Comparison of ENCODE assay signal across 22 cellular contexts in genomic region chr20:58091810-58092209, GRCh38.
DNase-seq lines count a peak whose midpoint lies in the region; ATAC-seq and TF ChIP-seq lines count a peak whose summit lies in the region.
"Had no signal": no experiment of that assay in that cellular context is flagged by ENCODE, and none has a peak within 500 bp of the region (broad histone marks: within the 10 kb centered on the region; RNA-seq: fewer than 3 reads in every experiment).

No MANE protein-coding gene starts in this region.

- H3K4me2 ChIP-seq in mammary epithelial cell (ENCODE audit: insufficient read depth, low read depth, low read length): no peak overlapping the region
- H3K4me2 ChIP-seq: BLaER1 had no signal

- H3K4me3 ChIP-seq in coronary artery: no peak overlapping the region
- no peak overlapping the region for H3K4me3 ChIP-seq in mammary epithelial cell (replicated peaks in 1 of 3; ENCODE audit: insufficient read depth in 1 of 3, low read depth in 2 of 3, low read length in 3 of 3)
- H3K4me3 ChIP-seq: BLaER1, GM12878 had no signal

- CTCF ChIA-PET in mammary epithelial cell (lab: Charles Lee; ENCODE audit: low non-redundant PET): no interaction called here

- no peaks in the 10 kb centered on the region for H3K79me2 ChIP-seq in mammary epithelial cell (ENCODE audit: insufficient read depth, low read length)

- H3K27me3 ChIP-seq in mammary epithelial cell (ENCODE audit: insufficient read depth, low read length): no peaks in the 10 kb centered on the region
- H3K27me3 ChIP-seq: BE2C, BLaER1 had no signal

- H3K9me3 ChIP-seq in mammary epithelial cell (replicated peaks; ENCODE audit: insufficient read depth, low read length): no peaks in the 10 kb centered on the region
- H3K9me3 ChIP-seq: BE2C, BLaER1 had no signal

- H3K27ac ChIP-seq in coronary artery (no peak overlapping the region), mammary epithelial cell (ENCODE audit: insufficient read depth, low read depth, low read length) (no peak overlapping the region)
- H3K27ac ChIP-seq: BLaER1 had no signal

- 76% methylated on average over 8 of the region's 8 CpGs for WGBS in mammary epithelial cell (ENCODE audit: low coverage, missing lambda C conversion rate)

- no peaks in the 10 kb centered on the region for H4K20me1 ChIP-seq in mammary epithelial cell (ENCODE audit: insufficient read depth, low read length)
- H4K20me1 ChIP-seq: BLaER1 had no signal

- H3K36me3 ChIP-seq in mammary epithelial cell (ENCODE audit: insufficient read depth, low read length): no peaks in the 10 kb centered on the region
- H3K36me3 ChIP-seq: BE2C, BLaER1 had no signal

- H3K9ac ChIP-seq in mammary epithelial cell (ENCODE audit: insufficient read depth, low read length): no peak overlapping the region
- H3K9ac ChIP-seq: BLaER1 had no signal

- peaks cover 5% of the 10 kb centered on the region for H3K4me1 ChIP-seq in mammary epithelial cell (ENCODE audit: insufficient read depth, low read length)
- H3K4me1 ChIP-seq: BLaER1 had no signal

- TF ChIP-seq CTCF in coronary artery (IDR thresholded peaks at IDR 0.05): no peak
- no peak for TF ChIP-seq CTCF in mammary epithelial cell (conservative IDR thresholded peaks at IDR 0.05 in 1 of 2, IDR thresholded peaks at IDR 0.05 in 1 of 2; ENCODE audit: extremely low read depth in 1 of 2, insufficient read depth in 1 of 2, low read depth in 1 of 2, low read length in 2 of 2)

- intact Hi-C loops in left cardiac atrium (cut with DNase I) (no loop called here), mammary epithelial cell (cut with micrococcal nuclease) (no loop called here)

- dilution Hi-C loops in mammary epithelial cell (cut with HindIII; ENCODE audit: low sequenced_read_pairs): no loop called here

- in situ Hi-C loops in mammary epithelial cell (cut with MboI; ENCODE audit: low sequenced_read_pairs in 2 of 2): no loop called here

- DNase-seq in coronary artery (ENCODE audit: low spot score) (peak; percentile 4), mesenteric fat pad (ENCODE audit: low spot score) (peak; percentile 65), left cardiac atrium (no peak), mammary epithelial cell (no peak)
- no peak for DNase-seq in stimulated activated CD4-positive, alpha-beta T cell treated with anti-CD3 and anti-CD28 coated beads, Interleukin-2, amount 100 ng/mL, for 24 hours
- DNase-seq: 8988T; ACHN; BE2C; C1 segment of cervical spinal cord; CD4-positive, alpha-beta memory T cell; CD4-positive, CD25-positive, alpha-beta regulatory T cell; CD8-positive, alpha-beta memory T cell; COR-L47; DMS 273 treated with DMSO at 0.1 percent for 48 hours; DMS153; DMS53; DMS79; DND-41; EL; GDM1 had no signal

- BruUV-seq in mammary epithelial cell (replicated peaks; lab: Mats Ljungman, UMichigan): no TSS peak

- H2AFZ ChIP-seq in mammary epithelial cell (ENCODE audit: low read depth, low read length): no peak overlapping the region

- no peak for ATAC-seq in left cardiac atrium
- ATAC-seq: GM12878 had no signal

Comparison
In these comparisons a context has a peak if more than half of its experiments do, and no peak if none do; other contexts are left out.
1. DNase-seq: peak in coronary artery (single experiment) and mesenteric fat pad (single experiment); none in left cardiac atrium (single experiment), mammary epithelial cell (single experiment) and stimulated activated CD4-positive, alpha-beta T cell treated with anti-CD3 and anti-CD28 coated beads, Interleukin-2, amount 100 ng/mL, for 24 hours (0 of 2).